In genomic region chr18:79218605-79219195, GRCh38 we compare ENCODE assay signal across 1 cellular context.
TF ChIP-seq lines count a peak whose summit lies in the region.

No MANE protein-coding gene starts in this region.

TF ChIP-seq in WTC11, 78 proteins besides CTCF, POLR2A, EP300 and RAD21 (continued from another document):
- TF ChIP-seq STAT6 (CRISPR knock-in tag; conservative IDR thresholded peaks at IDR 0.05; ENCODE audit: low read depth) (no peak), RELA (CRISPR knock-in tag; IDR thresholded peaks at IDR 0.05; ENCODE audit: borderline replicate concordance) (no peak), ATF2 (CRISPR knock-in tag; IDR thresholded peaks at IDR 0.05; ENCODE audit: borderline replicate concordance, low read depth) (no peak), IRF2 (CRISPR knock-in tag; IDR thresholded peaks at IDR 0.05; ENCODE audit: borderline replicate concordance, low read depth) (no peak), NR1H2 (CRISPR knock-in tag; IDR thresholded peaks at IDR 0.05) (no peak), ERG (CRISPR knock-in tag; IDR thresholded peaks at IDR 0.05) (no peak)
